ENCODE assay signal across 15 cellular contexts in the genomic region with DNA sequence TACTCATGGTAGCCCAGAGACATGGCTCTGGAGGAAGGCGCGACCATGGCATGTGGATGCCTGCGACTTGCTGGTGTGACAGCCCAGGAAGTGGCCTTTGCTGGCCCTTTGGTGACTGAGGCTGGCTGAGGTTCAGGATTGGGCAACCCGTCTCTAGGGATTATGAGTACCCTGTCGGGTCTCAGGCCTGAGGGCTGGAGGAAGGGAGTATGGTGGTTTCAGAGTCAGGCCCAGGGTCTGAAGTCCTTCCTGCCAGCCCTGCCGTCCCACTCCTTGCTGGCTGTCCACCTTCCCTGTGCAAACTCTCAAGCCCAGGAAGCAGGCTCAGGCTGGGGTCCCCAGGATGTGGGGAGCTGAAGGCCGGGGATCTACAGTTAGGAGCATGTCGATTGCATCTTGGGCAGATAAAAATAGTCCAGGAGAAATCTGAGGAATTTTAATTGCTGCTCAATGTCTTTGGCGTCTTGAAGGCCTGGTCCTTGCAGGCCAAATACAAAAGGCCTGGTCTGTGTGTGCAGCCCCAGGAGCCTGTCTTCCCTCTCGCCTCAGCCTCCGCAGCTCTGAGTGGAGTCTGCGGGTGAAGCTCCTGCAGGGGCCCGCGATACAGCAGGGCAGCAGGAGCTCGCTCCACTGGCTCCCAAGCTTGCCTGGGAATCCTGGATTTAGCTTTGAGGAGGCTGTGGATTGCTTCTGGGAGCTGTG. TPM values are rescaled to one million over a fixed set of nuclear protein-coding genes. Genes with fewer than 3 reads are reported as not detected.
DNase-seq lines count a peak whose midpoint lies in the region; ATAC-seq and TF ChIP-seq lines count a peak whose summit lies in the region.
"Had no signal": no experiment of that assay in that cellular context is flagged by ENCODE, and none has a peak within 500 bp of the region (broad histone marks: within the 10 kb centered on the region; RNA-seq: fewer than 3 reads in every experiment).

No MANE protein-coding gene starts in this region.

- H3K36me3 ChIP-seq in mucosa of descending colon (ENCODE audit: low read depth) = no peaks in the 10 kb centered on the region
- H3K36me3 ChIP-seq in stomach smooth muscle (ENCODE audit: control insufficient read depth in 2 of 2, insufficient read depth in 2 of 2, low read length in 2 of 2) = no peaks in the 10 kb centered on the region
- H3K36me3 ChIP-seq: ovary, WERI-Rb-1 had no signal

- H3K27me3 ChIP-seq in stomach smooth muscle (ENCODE audit: control insufficient read depth in 1 of 2, insufficient read depth in 2 of 2, low read length in 2 of 2) = no peaks in the 10 kb centered on the region
- H3K27me3 ChIP-seq: ovary had no signal

- peak overlapping the region in 1 of 2 donors; percentile 29 for H3K9ac ChIP-seq in stomach smooth muscle (ENCODE audit: low read length in 2 of 2)

- H3K4me1 ChIP-seq in mucosa of descending colon (ENCODE audit: low read depth) (peaks cover 4% of the 10 kb centered on the region), stomach smooth muscle (ENCODE audit: control insufficient read depth, insufficient read depth, low read length) (peaks cover 79% of the 10 kb centered on the region)

- intact Hi-C loops in mucosa of descending colon (cut with DNase I, micrococcal nuclease) = no loop called here

- H3K4me3 ChIP-seq in coronary artery = no peak overlapping the region
- no peak overlapping the region for H3K4me3 ChIP-seq in mucosa of descending colon
- H3K4me3 ChIP-seq in stomach smooth muscle (ENCODE audit: low read length in 2 of 2) = no peak overlapping the region
- H3K4me3 ChIP-seq: lung, ovary had no signal

- no peak for ATAC-seq in mucosa of descending colon

- no peak for TF ChIP-seq CTCF in coronary artery (IDR thresholded peaks at IDR 0.05)
- TF ChIP-seq CTCF in mucosa of descending colon (IDR thresholded peaks at IDR 0.05) = no peak

- no peaks in the 10 kb centered on the region for H3K9me3 ChIP-seq in mucosa of descending colon
- no peaks in the 10 kb centered on the region for H3K9me3 ChIP-seq in stomach smooth muscle (ENCODE audit: control insufficient read depth in 2 of 2, low read length in 2 of 2)
- H3K9me3 ChIP-seq: ovary had no signal

- H3K27ac ChIP-seq in coronary artery = peak overlapping the region; percentile 6 to 89
- peak overlapping the region; percentile 97 for H3K27ac ChIP-seq in stomach smooth muscle (ENCODE audit: low read length)
- H3K27ac ChIP-seq: WERI-Rb-1 had no signal

- peak; percentile 56 for DNase-seq in ELF-1 (ENCODE audit: low read depth, low spot score)
- no peak for DNase-seq in coronary artery (ENCODE audit: low spot score)
- DNase-seq in mucosa of descending colon = peak in 2 of 3 donors; percentile 8 to 30
- DNase-seq in activated gamma-delta T cell treated with Interleukin-2 at 50 U/mL for 16 hours = no peak
- DNase-seq in pons (ENCODE audit: low spot score) = no peak
- no peak for DNase-seq in stimulated activated CD4-positive, alpha-beta T cell treated with anti-CD3 and anti-CD28 coated beads, Interleukin-2, amount 100 ng/mL, for 24 hours
- DNase-seq in H4 (ENCODE audit: low spot score) = no peak
- DNase-seq: activated gamma-delta T cell, NCI-H2029 treated with DMSO at 0.1 percent for 48 hours, NCI-H526, ovary, substantia nigra, WERI-Rb-1 had no signal

RNA-seq across cellular contexts. Expression of gene NKD1, which starts 52.5 kb away (rescaled TPM):
- 10 to 100 TPM in 1 of 3 donors, 1 to 10 TPM in 2; 1.6 to 28.0 (median 3.2) TPM for total RNA-seq in mucosa of descending colon
- 0.16 and 0.21 TPM in 2 replicates for total RNA-seq in H4 (2014; rRNA removed; shearing (Covaris generic))

Comparison
In these comparisons a context has a peak if more than half of its experiments do, and no peak if none do; other contexts are left out.
1. DNase-seq: peak in ELF-1 (single experiment) and mucosa of descending colon (2 of 3); none in coronary artery (single experiment), activated gamma-delta T cell treated with Interleukin-2 at 50 U/mL for 16 hours (single experiment), pons (single experiment), stimulated activated CD4-positive, alpha-beta T cell treated with anti-CD3 and anti-CD28 coated beads, Interleukin-2, amount 100 ng/mL, for 24 hours (0 of 2) and H4 (single experiment).